Comparison of ENCODE assay signal across 7 cellular contexts in genomic region chr20:13009682-13010406, GRCh38. TPM values are rescaled to one million over a fixed set of nuclear protein-coding genes. Genes with fewer than 3 reads are reported as not detected.
DNase-seq lines count a peak whose midpoint lies in the region; ATAC-seq and TF ChIP-seq lines count a peak whose summit lies in the region.

No MANE protein-coding gene starts in this region.

- H2AFZ ChIP-seq in SK-N-SH (ENCODE audit: low read depth) = no peak overlapping the region

- H3K36me3 ChIP-seq in adipocyte (ENCODE audit: control insufficient read depth, insufficient read depth, low read length, severe bottlenecking) (no peaks in the 10 kb centered on the region), sigmoid colon (no peaks in the 10 kb centered on the region), SK-N-SH (replicated peaks in 1 of 2; ENCODE audit: control insufficient read depth in 1 of 2, insufficient read depth in 2 of 2, low read length in 1 of 2) (no peaks in the 10 kb centered on the region)

- H3K27me3 ChIP-seq in adipocyte (replicated peaks; ENCODE audit: control insufficient read depth, insufficient read depth, low read length) (no peaks in the 10 kb centered on the region), sigmoid colon (no peaks in the 10 kb centered on the region), SK-N-SH (ENCODE audit: insufficient read depth) (no peaks in the 10 kb centered on the region)

- peak overlapping the region; percentile 72 to 84 (median 78) for H3K27ac ChIP-seq in sigmoid colon
- H3K27ac ChIP-seq in SK-N-SH (ENCODE audit: low read depth in 2 of 2, low read length in 1 of 2) = no peak overlapping the region

- H3K9me3 ChIP-seq in adipocyte (ENCODE audit: control insufficient read depth, low read length) = no peaks in the 10 kb centered on the region
- H3K9me3 ChIP-seq in sigmoid colon = no peaks in the 10 kb centered on the region
- no peaks in the 10 kb centered on the region for H3K9me3 ChIP-seq in SK-N-SH

- H3K9ac ChIP-seq in adipocyte (ENCODE audit: low read length) = peak overlapping the region; percentile 72
- no peak overlapping the region for H3K9ac ChIP-seq in SK-N-SH

- CTCF ChIA-PET in SK-N-SH (lab: Yijun Ruan, JAX) = no interaction called here

- no peak overlapping the region for H3K4me3 ChIP-seq in GM12865 (ENCODE audit: low read depth, low read length)
- H3K4me3 ChIP-seq in adipocyte (ENCODE audit: low read length) = peak overlapping the region; percentile 90
- H3K4me3 ChIP-seq in sigmoid colon = peak overlapping the region; percentile 21 to 45 (median 42)
- no peak overlapping the region for H3K4me3 ChIP-seq in SK-N-SH (ENCODE audit: low read depth in 2 of 2, low read length in 1 of 2)

- peak in 2 of 4 donors; percentile 3 for TF ChIP-seq EP300 in sigmoid colon (IDR thresholded peaks at IDR 0.05)
- TF ChIP-seq EP300 in SK-N-SH (IDR thresholded peaks at IDR 0.05; ENCODE audit: borderline replicate concordance in 1 of 2, low read depth in 1 of 2, low read length in 1 of 2) = no peak

- POLR2A ChIA-PET in SK-N-SH (lab: Yijun Ruan, JAX) = no interaction called here

- H3K9me2 ChIP-seq in SK-N-SH = no peaks in the 10 kb centered on the region

- no peak for TF ChIP-seq RAD21 in SK-N-SH (IDR thresholded peaks at IDR 0.05; ENCODE audit: low read length)

- H3F3A ChIP-seq in SK-N-SH (replicated peaks; ENCODE audit: insufficient read depth) = no peaks in the 10 kb centered on the region

- intact Hi-C loops in left ventricle myocardium superior (cut with micrococcal nuclease) = no loop called here
- intact Hi-C loops in sigmoid colon (cut with DNase I) = loop anchor here (10.0 kb wide), 1 partner anchor 55 kb away; no protein-coding TSS in a partner anchor

- H3K79me2 ChIP-seq in SK-N-SH (ENCODE audit: insufficient read depth) = no peaks in the 10 kb centered on the region

- in situ Hi-C loops in KBM-7 (cut with MboI; ENCODE audit: low pct_unique_long_range_greater_than_20kb, low sequenced_read_pairs) = no loop called here

- H3K4me2 ChIP-seq in SK-N-SH = no peak overlapping the region

- no peak for TF ChIP-seq POLR2A in sigmoid colon (IDR thresholded peaks at IDR 0.05)

- TF ChIP-seq CTCF in GM12865 (IDR thresholded peaks at IDR 0.05; ENCODE audit: insufficient read depth, low read depth, low read length, missing control alignments) (no peak), sigmoid colon (IDR thresholded peaks at IDR 0.05) (no peak), SK-N-SH (IDR thresholded peaks at IDR 0.05) (no peak)

- 1 to 7% methylated on average over 6 of the region's 6 CpGs for WGBS in sigmoid colon, 2 donors
- 8% methylated on average over 6 of the region's 6 CpGs for WGBS in SK-N-SH (ENCODE audit: low lambda C conversion rate)

- H3K4me1 ChIP-seq in adipocyte (ENCODE audit: control insufficient read depth, insufficient read depth, low read length) (peaks cover 17% of the 10 kb centered on the region), sigmoid colon (peaks cover 0 to 28% (median 10%) of the 10 kb centered on the region in 4 donors), SK-N-SH (ENCODE audit: control insufficient read depth in 1 of 2, insufficient read depth in 2 of 2, low read depth in 1 of 2, low read length in 1 of 2) (no peaks in the 10 kb centered on the region)

- ATAC-seq in GM21737 (IDR thresholded peaks at IDR 0.05; ENCODE audit: unreplicated experiment) (peak; percentile 87), left ventricle myocardium superior (peak; percentile 91)

- no peaks in the 10 kb centered on the region for H4K20me1 ChIP-seq in SK-N-SH (ENCODE audit: insufficient read depth)

- DNase-seq in GM12865 (ENCODE audit: low read depth) (peak; percentile 77), KBM-7 (peak; percentile 94), adipocyte (ENCODE audit: low read depth) (peak; percentile 88), left ventricle myocardium superior (no peak), sigmoid colon (peak; percentile 65), SK-N-SH (no peak)

TF ChIP-seq in SK-N-SH, 30 proteins besides CTCF, POLR2A, EP300 and RAD21:
- TF ChIP-seq RFX5 (IDR thresholded peaks at IDR 0.05; ENCODE audit: low read length) = no peak
- no peak for TF ChIP-seq JUND (IDR thresholded peaks at IDR 0.05)
- TF ChIP-seq RCOR1 (IDR thresholded peaks at IDR 0.05; ENCODE audit: low read length) = no peak
- TF ChIP-seq CHD2 (IDR thresholded peaks at IDR 0.05; ENCODE audit: low read length, partially characterized antibody) = no peak
- TF ChIP-seq NFIC (IDR thresholded peaks at IDR 0.05; ENCODE audit: borderline replicate concordance) = no peak
- TF ChIP-seq FOXM1 (IDR thresholded peaks at IDR 0.05; ENCODE audit: low read depth) = no peak
- no peak for TF ChIP-seq ELF1 (IDR thresholded peaks at IDR 0.05)
- TF ChIP-seq TEAD4 (IDR thresholded peaks at IDR 0.05; ENCODE audit: borderline replicate concordance, insufficient read depth) = no peak
- TF ChIP-seq GABPA (IDR thresholded peaks at IDR 0.05; ENCODE audit: low read depth) = no peak

RNA-seq across cellular contexts. Expression of gene SPTLC3, which starts 1.1 kb away (rescaled TPM):
- total RNA-seq in left ventricle myocardium superior = 5.4 TPM
- 1 to 10 TPM; 4.6 to 8.4 (median 5.4) TPM for total RNA-seq in sigmoid colon
- 1 to 10 TPM in 2 of 3 donors, under 1 TPM in 1; 0.92 to 2.0 (median 1.2) TPM for polyA plus RNA-seq in sigmoid colon
- 0.02 and 0.05 TPM in 2 replicates for polyA plus RNA-seq in SK-N-SH (2012; rRNA removed)
- polyA plus RNA-seq in SK-N-SH (2012; cell fraction: cytosol; rRNA removed) = 0.03 TPM in 2 replicates
- polyA plus RNA-seq in SK-N-SH (2012; cell fraction: nucleus; rRNA removed) = 0.01 TPM in 1 of 2 replicates, not detected in the other

Comparison
In these comparisons a context has a peak if more than half of its experiments do, and no peak if none do; other contexts are left out.
1. DNase-seq: peak in GM12865 (single experiment), KBM-7 (single experiment), adipocyte (single experiment) and sigmoid colon (single experiment); none in left ventricle myocardium superior (single experiment) and SK-N-SH (single experiment).
2. H3K4me3 ChIP-seq: peak in adipocyte (single experiment) and sigmoid colon (4 of 4); none in GM12865 (single experiment) and SK-N-SH (0 of 2).
3. H3K27ac ChIP-seq: peak in sigmoid colon (4 of 4); none in SK-N-SH (0 of 2).